ENCODE assay signal across 22 cellular contexts in the genomic region with DNA sequence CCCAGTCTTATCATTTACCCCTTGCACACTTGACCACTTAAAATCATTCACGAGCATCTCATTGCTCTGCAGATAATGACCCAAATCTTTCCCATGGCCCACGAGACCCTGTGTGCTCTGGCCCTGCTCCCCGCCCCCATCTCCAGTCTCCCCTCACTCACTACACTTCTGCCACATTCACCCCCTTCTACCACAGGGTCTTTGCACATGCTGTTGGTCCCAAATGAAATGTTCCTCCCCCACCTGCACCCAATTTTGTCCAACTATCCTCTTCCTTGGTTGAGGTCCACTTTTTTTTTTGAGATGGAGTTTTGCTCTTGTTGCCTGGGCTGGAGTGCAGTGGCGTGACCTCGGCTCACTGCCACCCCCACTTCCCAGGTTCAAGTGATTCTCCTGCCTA. TPM values are rescaled to one million over a fixed set of nuclear protein-coding genes. Genes with fewer than 3 reads are reported as not detected.
A peak's percentile ranks its signal among the peaks of the same experiment; 100 is the strongest.
DNase-seq lines count a peak whose midpoint lies in the region; TF ChIP-seq lines count a peak whose summit lies in the region.
"Had no signal": no experiment of that assay in that cellular context is flagged by ENCODE, and none has a peak within 500 bp of the region (broad histone marks: within the 10 kb centered on the region; RNA-seq: fewer than 3 reads in every experiment).

No MANE protein-coding gene starts in this region.

- H3K79me2 ChIP-seq in osteoblast (ENCODE audit: insufficient read depth, low read length) = no peaks in the 10 kb centered on the region

- CTCF ChIA-PET in HEK293 (lab: Yijun Ruan, JAX) = interaction anchor here (0.7 kb wide), 1 partner anchor 36 kb away, joined by 3 read pairs; no protein-coding TSS in a partner anchor

- no peak overlapping the region for H3K27ac ChIP-seq in HEK293 (ENCODE audit: extremely low read depth, low read depth, low read length)
- H3K27ac ChIP-seq in osteoblast (ENCODE audit: low read depth, low read length) = no peak overlapping the region
- no peak overlapping the region for H3K27ac ChIP-seq in tibial artery
- H3K27ac ChIP-seq: 22Rv1, BLaER1, C4-2B had no signal

- intact Hi-C loops in tibial artery (cut with DNase I; ENCODE audit: low total_unique reads) = no loop called here
- intact Hi-C loops in activated CD4-positive, alpha-beta T cell treated with anti-CD3 and anti-CD28 coated beads, Interleukin-2, amount 10 ng/mL, durations not matched to agents 24 days and 14 days (cut with micrococcal nuclease) = no loop called here

- H3K27me3 ChIP-seq in osteoblast (ENCODE audit: insufficient read depth, low read length) = peaks cover 10% of the 10 kb centered on the region
- no peaks in the 10 kb centered on the region for H3K27me3 ChIP-seq in tibial artery
- H3K27me3 ChIP-seq: BLaER1 had no signal

- no peak overlapping the region for H3K4me3 Mint-ChIP-seq in endothelial cell (ENCODE audit: unreplicated experiment)
- H3K4me3 Mint-ChIP-seq in activated CD4-positive, alpha-beta T cell treated with anti-CD3 and anti-CD28 coated beads, Interleukin-2, amount 10 ng/mL, durations not matched to agents 24 days and 14 days = no peak overlapping the region
- H3K4me3 Mint-ChIP-seq: B cell; CD4-positive, CD25-positive, alpha-beta regulatory T cell; CD8-positive, alpha-beta T cell; GM23338; H9; HFFc6 had no signal

- H3K4me2 ChIP-seq in osteoblast (ENCODE audit: insufficient read depth, low read length) = no peak overlapping the region
- H3K4me2 ChIP-seq: BLaER1, GM23338 had no signal

- POLR2A ChIA-PET in HEK293 (lab: Yijun Ruan, JAX) = no interaction called here

- TF ChIP-seq CTCF in HEK293 (tag by site-specific recombination; IDR thresholded peaks at IDR 0.05) = no peak
- TF ChIP-seq CTCF in endothelial cell (IDR thresholded peaks at IDR 0.05; ENCODE audit: unreplicated experiment) = no peak
- no peak for TF ChIP-seq CTCF in osteoblast (IDR thresholded peaks at IDR 0.05; ENCODE audit: extremely low read depth, low read depth, low read length)
- TF ChIP-seq CTCF in tibial artery (IDR thresholded peaks at IDR 0.05) = no peak

- peak overlapping the region; percentile 40 for H3K27ac Mint-ChIP-seq in endothelial cell (ENCODE audit: unreplicated experiment)
- no peak overlapping the region for H3K27ac Mint-ChIP-seq in activated CD4-positive, alpha-beta T cell treated with anti-CD3 and anti-CD28 coated beads, Interleukin-2, amount 10 ng/mL, durations not matched to agents 24 days and 14 days
- H3K27ac Mint-ChIP-seq: B cell; CD4-positive, CD25-positive, alpha-beta regulatory T cell; CD8-positive, alpha-beta T cell; GM23338; H9; HFFc6 had no signal

- H3K4me1 ChIP-seq in HEK293 (ENCODE audit: control insufficient read depth, insufficient read depth, low read length) = no peaks in the 10 kb centered on the region
- no peaks in the 10 kb centered on the region for H3K4me1 ChIP-seq in osteoblast (ENCODE audit: insufficient read depth, low read length)
- H3K4me1 ChIP-seq in tibial artery = peaks cover 0 to 31% (median 18%) of the 10 kb centered on the region in 4 donors
- H3K4me1 ChIP-seq: Caco-2 had no signal

- no peaks in the 10 kb centered on the region for H4K20me1 ChIP-seq in osteoblast (ENCODE audit: insufficient read depth, low read length)
- H4K20me1 ChIP-seq: BLaER1 had no signal

- H3K9me3 ChIP-seq in HEK293 (ENCODE audit: control insufficient read depth, insufficient read depth, low read depth, low read length) (no peaks in the 10 kb centered on the region), osteoblast (ENCODE audit: low read depth, low read length) (no peaks in the 10 kb centered on the region), tibial artery (no peaks in the 10 kb centered on the region)
- H3K9me3 ChIP-seq: Caco-2 had no signal

- no peak overlapping the region for H2AFZ ChIP-seq in osteoblast (ENCODE audit: low read length)
- H2AFZ ChIP-seq: GM23338 had no signal

- H3K27me3 Mint-ChIP-seq in endothelial cell (ENCODE audit: unreplicated experiment) = peaks cover 8% of the 10 kb centered on the region
- peaks cover 11% of the 10 kb centered on the region for H3K27me3 Mint-ChIP-seq in activated CD4-positive, alpha-beta T cell treated with anti-CD3 and anti-CD28 coated beads, Interleukin-2, amount 10 ng/mL, durations not matched to agents 24 days and 14 days

- H3K9me3 Mint-ChIP-seq in endothelial cell (ENCODE audit: unreplicated experiment) = no peaks in the 10 kb centered on the region
- no peaks in the 10 kb centered on the region for H3K9me3 Mint-ChIP-seq in activated CD4-positive, alpha-beta T cell treated with anti-CD3 and anti-CD28 coated beads, Interleukin-2, amount 10 ng/mL, durations not matched to agents 24 days and 14 days
- H3K9me3 Mint-ChIP-seq: CD8-positive, alpha-beta T cell; HFFc6 had no signal

- peaks cover 12% of the 10 kb centered on the region for H3K4me1 Mint-ChIP-seq in endothelial cell (ENCODE audit: unreplicated experiment)
- no peaks in the 10 kb centered on the region for H3K4me1 Mint-ChIP-seq in activated CD4-positive, alpha-beta T cell treated with anti-CD3 and anti-CD28 coated beads, Interleukin-2, amount 10 ng/mL, durations not matched to agents 24 days and 14 days
- H3K4me1 Mint-ChIP-seq: B cell; CD4-positive, CD25-positive, alpha-beta regulatory T cell; GM23338 had no signal

- no peaks in the 10 kb centered on the region for H3K36me3 ChIP-seq in HEK293 (ENCODE audit: control insufficient read depth in 2 of 2, insufficient read depth in 1 of 2, low read length in 2 of 2)
- no peaks in the 10 kb centered on the region for H3K36me3 ChIP-seq in osteoblast (ENCODE audit: insufficient read depth, low read length)
- H3K36me3 ChIP-seq in tibial artery = peaks cover 0 to 3% (median 0%) of the 10 kb centered on the region in 3 donors
- H3K36me3 ChIP-seq: BLaER1 had no signal

- H3K36me3 Mint-ChIP-seq in endothelial cell (ENCODE audit: low read depth, unreplicated experiment) = peaks cover 4% of the 10 kb centered on the region
- no peaks in the 10 kb centered on the region for H3K36me3 Mint-ChIP-seq in activated CD4-positive, alpha-beta T cell treated with anti-CD3 and anti-CD28 coated beads, Interleukin-2, amount 10 ng/mL, durations not matched to agents 24 days and 14 days (ENCODE audit: low read depth)
- H3K36me3 Mint-ChIP-seq: CD4-positive, CD25-positive, alpha-beta regulatory T cell; CD8-positive, alpha-beta T cell had no signal

- H3K4me3 ChIP-seq in HEK293 (ENCODE audit: low read depth, low read length) (no peak overlapping the region), osteoblast (ENCODE audit: insufficient read depth, low read length) (no peak overlapping the region), tibial artery (no peak overlapping the region)
- H3K4me3 ChIP-seq: BLaER1, GM12878, GM23338 had no signal

- no peak for DNase-seq in endothelial cell (ENCODE audit: low spot score)
- DNase-seq in osteoblast (ENCODE audit: insufficient read length, low spot score, missing footprints) = peak; percentile 32
- peak; percentile 3 to 16 for DNase-seq in tibial artery
- no peak for DNase-seq in DMS79 (lab: John Stamatoyannopoulos, UW)
- DNase-seq in NCI-H187 (lab: John Stamatoyannopoulos, UW) = no peak
- no peak for DNase-seq in activated CD4-positive, alpha-beta T cell treated with anti-CD3 and anti-CD28 coated beads, Interleukin-2, amount 10 ng/mL, durations not matched to agents 24 days and 14 days
- DNase-seq: Caco-2; CD4-positive, CD25-positive, alpha-beta regulatory T cell; CD8-positive, alpha-beta T cell; DMS153; EL; GDM1; HFFc6 had no signal

TF ChIP-seq in HEK293, 187 proteins besides CTCF, POLR2A, EP300 and RAD21:
- TF ChIP-seq GLI2 (tag by site-specific recombination; IDR thresholded peaks at IDR 0.05; ENCODE audit: borderline replicate concordance, low read depth) (no peak), ZNF623 (tag by site-specific recombination; IDR thresholded peaks at IDR 0.05) (peak; percentile 90)

RNA-seq across cellular contexts. Expression of a gene that starts 39.2 kb away (rescaled TPM):
- 0.95 TPM for total RNA-seq in endothelial cell (ENCODE audit: unreplicated experiment)
- total RNA-seq in osteoblast = 0.36 TPM in 1 of 2 replicates, not detected in the other
- total RNA-seq in activated CD4-positive, alpha-beta T cell treated with anti-CD3 and anti-CD28 coated beads, Interleukin-2, amount 10 ng/mL, durations not matched to agents 24 days and 14 days = 0.70 and 0.85 TPM in 2 replicates
- total RNA-seq: Caco-2; CD4-positive, CD25-positive, alpha-beta regulatory T cell; GM23338; H9; HFFc6 had no signal

RNA-seq across cellular contexts. Expression of a gene that starts 52.9 kb away (rescaled TPM):
- total RNA-seq in endothelial cell (ENCODE audit: unreplicated experiment) (not detected), osteoblast (not detected in 2 replicates)
- not detected in 2 replicates for total RNA-seq in activated CD4-positive, alpha-beta T cell treated with anti-CD3 and anti-CD28 coated beads, Interleukin-2, amount 10 ng/mL, durations not matched to agents 24 days and 14 days
- total RNA-seq: B cell; Caco-2; CD4-positive, CD25-positive, alpha-beta regulatory T cell; CD8-positive, alpha-beta T cell; GM12878; GM23338; H4; H9; HFFc6 had no signal

Comparison
In these comparisons a context has a peak if more than half of its experiments do, and no peak if none do; other contexts are left out.
1. DNase-seq: peak in osteoblast (single experiment) and tibial artery (2 of 2); none in endothelial cell (single experiment), DMS79 (single experiment), NCI-H187 (0 of 2) and activated CD4-positive, alpha-beta T cell treated with anti-CD3 and anti-CD28 coated beads, Interleukin-2, amount 10 ng/mL, durations not matched to agents 24 days and 14 days (single experiment).